1 cellular context compared by ENCODE assay signal in genomic region chr4:13484045-13484748, GRCh38.
TF ChIP-seq lines count a peak whose summit lies in the region.

Gene RAB28 (minus strand): TSS chr4:13484340.

TF ChIP-seq in HepG2, 621 proteins besides CTCF, POLR2A, EP300 and RAD21 (continued from another document and continues in another):
- TF ChIP-seq, protein P1, sequence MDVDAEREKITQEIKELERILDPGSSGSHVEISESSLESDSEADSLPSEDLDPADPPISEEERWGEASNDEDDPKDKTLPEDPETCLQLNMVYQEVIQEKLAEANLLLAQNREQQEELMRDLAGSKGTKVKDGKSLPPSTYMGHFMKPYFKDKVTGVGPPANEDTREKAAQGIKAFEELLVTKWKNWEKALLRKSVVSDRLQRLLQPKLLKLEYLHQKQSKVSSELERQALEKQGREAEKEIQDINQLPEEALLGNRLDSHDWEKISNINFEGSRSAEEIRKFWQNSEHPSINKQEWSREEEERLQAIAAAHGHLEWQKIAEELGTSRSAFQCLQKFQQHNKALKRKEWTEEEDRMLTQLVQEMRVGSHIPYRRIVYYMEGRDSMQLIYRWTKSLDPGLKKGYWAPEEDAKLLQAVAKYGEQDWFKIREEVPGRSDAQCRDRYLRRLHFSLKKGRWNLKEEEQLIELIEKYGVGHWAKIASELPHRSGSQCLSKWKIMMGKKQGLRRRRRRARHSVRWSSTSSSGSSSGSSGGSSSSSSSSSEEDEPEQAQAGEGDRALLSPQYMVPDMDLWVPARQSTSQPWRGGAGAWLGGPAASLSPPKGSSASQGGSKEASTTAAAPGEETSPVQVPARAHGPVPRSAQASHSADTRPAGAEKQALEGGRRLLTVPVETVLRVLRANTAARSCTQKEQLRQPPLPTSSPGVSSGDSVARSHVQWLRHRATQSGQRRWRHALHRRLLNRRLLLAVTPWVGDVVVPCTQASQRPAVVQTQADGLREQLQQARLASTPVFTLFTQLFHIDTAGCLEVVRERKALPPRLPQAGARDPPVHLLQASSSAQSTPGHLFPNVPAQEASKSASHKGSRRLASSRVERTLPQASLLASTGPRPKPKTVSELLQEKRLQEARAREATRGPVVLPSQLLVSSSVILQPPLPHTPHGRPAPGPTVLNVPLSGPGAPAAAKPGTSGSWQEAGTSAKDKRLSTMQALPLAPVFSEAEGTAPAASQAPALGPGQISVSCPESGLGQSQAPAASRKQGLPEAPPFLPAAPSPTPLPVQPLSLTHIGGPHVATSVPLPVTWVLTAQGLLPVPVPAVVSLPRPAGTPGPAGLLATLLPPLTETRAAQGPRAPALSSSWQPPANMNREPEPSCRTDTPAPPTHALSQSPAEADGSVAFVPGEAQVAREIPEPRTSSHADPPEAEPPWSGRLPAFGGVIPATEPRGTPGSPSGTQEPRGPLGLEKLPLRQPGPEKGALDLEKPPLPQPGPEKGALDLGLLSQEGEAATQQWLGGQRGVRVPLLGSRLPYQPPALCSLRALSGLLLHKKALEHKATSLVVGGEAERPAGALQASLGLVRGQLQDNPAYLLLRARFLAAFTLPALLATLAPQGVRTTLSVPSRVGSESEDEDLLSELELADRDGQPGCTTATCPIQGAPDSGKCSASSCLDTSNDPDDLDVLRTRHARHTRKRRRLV (CRISPR knock-in tag; IDR thresholded peaks at IDR 0.05), result peak; percentile 46; the same call in 1 of the 2 replicates
- TF ChIP-seq FOXK2 (IDR thresholded peaks at IDR 0.05) (peak; percentile 96), HIC2 (CRISPR knock-in tag; IDR thresholded peaks at IDR 0.05; ENCODE audit: low read depth) (no peak), SRY (CRISPR knock-in tag; IDR thresholded peaks at IDR 0.05) (0 out of 2 replicates have a peak, but pooled peaks have one; percentile 25), ZNF232 (CRISPR knock-in tag; IDR thresholded peaks at IDR 0.05; ENCODE audit: borderline replicate concordance) (no peak), CREM (IDR thresholded peaks at IDR 0.05) (peak; percentile 63; the same call in 1 of the 2 replicates), CREM (CRISPR knock-in tag; IDR thresholded peaks at IDR 0.05) (no peak), REPIN1 (CRISPR knock-in tag; IDR thresholded peaks at IDR 0.05; ENCODE audit: borderline replicate concordance, low read depth) (no peak), ZC3H13 (CRISPR knock-in tag; IDR thresholded peaks at IDR 0.05) (no peak), ZNF770 (CRISPR knock-in tag; IDR thresholded peaks at IDR 0.05) (no peak), SMAD1 (CRISPR knock-in tag; IDR thresholded peaks at IDR 0.05; ENCODE audit: borderline replicate concordance, low read depth) (no peak), MAFK (conservative IDR thresholded peaks at IDR 0.05 in 1 of 2, IDR thresholded peaks at IDR 0.05 in 1 of 2; ENCODE audit: low read length in 2 of 2) (no peak), E2F5 (CRISPR knock-in tag; conservative IDR thresholded peaks at IDR 0.05) (0 out of 2 replicates have a peak, but pooled peaks have one; percentile 45), NFE2 (CRISPR knock-in tag; IDR thresholded peaks at IDR 0.05) (no peak), ZSCAN25 (CRISPR knock-in tag; IDR thresholded peaks at IDR 0.05) (0 out of 2 replicates have a peak, but pooled peaks have one; percentile 32), ZNF614 (CRISPR knock-in tag; IDR thresholded peaks at IDR 0.05; ENCODE audit: borderline replicate concordance) (0 out of 2 replicates have a peak, but pooled peaks have one; percentile 17), ZNF792 (CRISPR knock-in tag; IDR thresholded peaks at IDR 0.05) (no peak), TFDP2 (CRISPR knock-in tag; IDR thresholded peaks at IDR 0.05) (peak; percentile 42), GLI4 (CRISPR knock-in tag; IDR thresholded peaks at IDR 0.05; ENCODE audit: borderline replicate concordance) (no peak), SNAPC2 (CRISPR knock-in tag; IDR thresholded peaks at IDR 0.05) (no peak), ZBTB26 (CRISPR knock-in tag; IDR thresholded peaks at IDR 0.05; ENCODE audit: borderline replicate concordance) (no peak), ZNF17 (CRISPR knock-in tag; IDR thresholded peaks at IDR 0.05) (no peak), ZNF512 (CRISPR knock-in tag; IDR thresholded peaks at IDR 0.05) (no peak), ZNF34 (CRISPR knock-in tag; IDR thresholded peaks at IDR 0.05; ENCODE audit: borderline replicate concordance) (no peak), HOXA3 (CRISPR knock-in tag; IDR thresholded peaks at IDR 0.05) (peak; percentile 32; the same call in 1 of the 2 replicates), ZNF761 (CRISPR knock-in tag; conservative IDR thresholded peaks at IDR 0.05) (0 out of 2 replicates have a peak, but pooled peaks have one; percentile 32), AGO1 (IDR thresholded peaks at IDR 0.05; ENCODE audit: low read depth, low read length, poor library complexity, severe bottlenecking) (no peak), NFE2L2 (IDR thresholded peaks at IDR 0.05; ENCODE audit: low read length) (no peak), ZSCAN12 (CRISPR knock-in tag; IDR thresholded peaks at IDR 0.05) (peak; percentile 79; the same call in 1 of the 2 replicates), NR2C2 (CRISPR knock-in tag; IDR thresholded peaks at IDR 0.05; ENCODE audit: borderline replicate concordance) (no peak), ZNF317 (CRISPR knock-in tag; IDR thresholded peaks at IDR 0.05) (0 out of 2 replicates have a peak, but pooled peaks have one; percentile 36), KLF11 (CRISPR knock-in tag; IDR thresholded peaks at IDR 0.05) (no peak), SP1 (IDR thresholded peaks at IDR 0.05) (no peak), SP1 (CRISPR knock-in tag; IDR thresholded peaks at IDR 0.05) (peak; percentile 58), MXD4 (CRISPR knock-in tag; IDR thresholded peaks at IDR 0.05) (no peak), BCL6 (CRISPR knock-in tag; IDR thresholded peaks at IDR 0.05) (no peak)
- TF ChIP-seq, protein P2, sequence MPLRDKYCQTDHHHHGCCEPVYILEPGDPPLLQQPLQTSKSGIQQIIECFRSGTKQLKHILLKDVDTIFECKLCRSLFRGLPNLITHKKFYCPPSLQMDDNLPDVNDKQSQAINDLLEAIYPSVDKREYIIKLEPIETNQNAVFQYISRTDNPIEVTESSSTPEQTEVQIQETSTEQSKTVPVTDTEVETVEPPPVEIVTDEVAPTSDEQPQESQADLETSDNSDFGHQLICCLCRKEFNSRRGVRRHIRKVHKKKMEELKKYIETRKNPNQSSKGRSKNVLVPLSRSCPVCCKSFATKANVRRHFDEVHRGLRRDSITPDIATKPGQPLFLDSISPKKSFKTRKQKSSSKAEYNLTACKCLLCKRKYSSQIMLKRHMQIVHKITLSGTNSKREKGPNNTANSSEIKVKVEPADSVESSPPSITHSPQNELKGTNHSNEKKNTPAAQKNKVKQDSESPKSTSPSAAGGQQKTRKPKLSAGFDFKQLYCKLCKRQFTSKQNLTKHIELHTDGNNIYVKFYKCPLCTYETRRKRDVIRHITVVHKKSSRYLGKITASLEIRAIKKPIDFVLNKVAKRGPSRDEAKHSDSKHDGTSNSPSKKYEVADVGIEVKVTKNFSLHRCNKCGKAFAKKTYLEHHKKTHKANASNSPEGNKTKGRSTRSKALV (CRISPR knock-in tag; IDR thresholded peaks at IDR 0.05), result no peak
- TF ChIP-seq, protein P3, sequence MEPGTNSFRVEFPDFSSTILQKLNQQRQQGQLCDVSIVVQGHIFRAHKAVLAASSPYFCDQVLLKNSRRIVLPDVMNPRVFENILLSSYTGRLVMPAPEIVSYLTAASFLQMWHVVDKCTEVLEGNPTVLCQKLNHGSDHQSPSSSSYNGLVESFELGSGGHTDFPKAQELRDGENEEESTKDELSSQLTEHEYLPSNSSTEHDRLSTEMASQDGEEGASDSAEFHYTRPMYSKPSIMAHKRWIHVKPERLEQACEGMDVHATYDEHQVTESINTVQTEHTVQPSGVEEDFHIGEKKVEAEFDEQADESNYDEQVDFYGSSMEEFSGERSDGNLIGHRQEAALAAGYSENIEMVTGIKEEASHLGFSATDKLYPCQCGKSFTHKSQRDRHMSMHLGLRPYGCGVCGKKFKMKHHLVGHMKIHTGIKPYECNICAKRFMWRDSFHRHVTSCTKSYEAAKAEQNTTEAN (CRISPR knock-in tag; conservative IDR thresholded peaks at IDR 0.05), result no peak
- TF ChIP-seq, protein P4, sequence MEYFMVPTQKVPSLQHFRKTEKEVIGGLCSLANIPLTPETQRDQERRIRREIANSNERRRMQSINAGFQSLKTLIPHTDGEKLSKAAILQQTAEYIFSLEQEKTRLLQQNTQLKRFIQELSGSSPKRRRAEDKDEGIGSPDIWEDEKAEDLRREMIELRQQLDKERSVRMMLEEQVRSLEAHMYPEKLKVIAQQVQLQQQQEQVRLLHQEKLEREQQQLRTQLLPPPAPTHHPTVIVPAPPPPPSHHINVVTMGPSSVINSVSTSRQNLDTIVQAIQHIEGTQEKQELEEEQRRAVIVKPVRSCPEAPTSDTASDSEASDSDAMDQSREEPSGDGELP (IDR thresholded peaks at IDR 0.05; ENCODE audit: borderline replicate concordance, low read depth), result no peak; the same call in 1 of the 2 replicates
- TF ChIP-seq, protein P5, sequence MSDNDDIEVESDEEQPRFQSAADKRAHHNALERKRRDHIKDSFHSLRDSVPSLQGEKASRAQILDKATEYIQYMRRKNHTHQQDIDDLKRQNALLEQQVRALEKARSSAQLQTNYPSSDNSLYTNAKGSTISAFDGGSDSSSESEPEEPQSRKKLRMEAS (IDR thresholded peaks at IDR 0.05), result peak; percentile 52
- TF ChIP-seq, protein P6, sequence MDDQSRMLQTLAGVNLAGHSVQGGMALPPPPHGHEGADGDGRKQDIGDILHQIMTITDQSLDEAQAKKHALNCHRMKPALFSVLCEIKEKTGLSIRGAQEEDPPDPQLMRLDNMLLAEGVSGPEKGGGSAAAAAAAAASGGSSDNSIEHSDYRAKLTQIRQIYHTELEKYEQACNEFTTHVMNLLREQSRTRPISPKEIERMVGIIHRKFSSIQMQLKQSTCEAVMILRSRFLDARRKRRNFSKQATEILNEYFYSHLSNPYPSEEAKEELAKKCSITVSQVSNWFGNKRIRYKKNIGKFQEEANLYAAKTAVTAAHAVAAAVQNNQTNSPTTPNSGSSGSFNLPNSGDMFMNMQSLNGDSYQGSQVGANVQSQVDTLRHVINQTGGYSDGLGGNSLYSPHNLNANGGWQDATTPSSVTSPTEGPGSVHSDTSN (CRISPR knock-in tag; IDR thresholded peaks at IDR 0.05; ENCODE audit: borderline replicate concordance), result no peak
